Comparison of ENCODE assay signal across 1 cellular context in genomic region chr21:14494181-14494580, GRCh38. TPM values are rescaled to one million over a fixed set of nuclear protein-coding genes. Genes with fewer than 3 reads are reported as not detected.
"Had no signal": no experiment of that assay in that cellular context is flagged by ENCODE, and none has a peak within 500 bp of the region (broad histone marks: within the 10 kb centered on the region; RNA-seq: fewer than 3 reads in every experiment).

No MANE protein-coding gene starts in this region.

RNA-seq across cellular contexts. Expression of gene SAMSN1, which starts 51.9 kb away (rescaled TPM):
- total RNA-seq: NCI-H460 had no signal
